In the genomic region with DNA sequence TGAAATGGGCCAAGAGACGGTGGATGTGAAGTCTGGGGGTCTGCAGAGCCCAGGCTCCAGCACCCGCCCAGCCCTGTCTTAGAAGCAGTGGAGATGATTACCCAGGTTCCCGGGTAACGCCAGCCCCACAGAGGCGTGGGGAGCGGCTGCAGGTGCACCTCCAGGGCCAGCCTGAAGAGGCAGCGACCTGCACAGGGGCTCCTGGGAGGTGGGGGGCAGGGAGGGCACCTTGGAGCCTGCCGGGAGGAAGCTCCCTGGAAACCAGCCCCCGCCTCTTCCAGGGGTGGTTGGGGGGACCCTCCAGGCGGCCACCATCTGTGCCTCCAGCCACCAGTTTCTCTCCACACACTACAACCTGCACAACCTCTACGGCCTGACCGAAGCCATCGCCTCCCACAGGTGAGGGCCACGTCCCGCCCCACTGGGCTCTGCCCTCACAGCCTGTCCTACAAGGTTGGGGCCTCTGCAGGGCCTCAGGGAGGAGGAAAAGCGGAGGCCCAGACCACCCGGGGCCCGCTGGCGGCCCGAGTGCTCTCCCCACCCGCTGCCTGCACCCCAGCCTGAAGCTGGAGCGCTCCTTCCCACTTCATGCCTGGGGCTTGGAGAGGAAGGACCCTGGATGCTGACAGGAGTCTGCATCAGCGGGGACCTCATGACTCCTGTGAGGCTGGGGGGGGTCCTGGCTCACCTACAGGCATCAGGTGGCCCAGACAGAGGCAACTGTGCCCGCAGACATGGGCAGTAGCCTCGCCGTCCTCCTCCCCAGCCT, we compare ENCODE assay signal across 21 cellular contexts. TPM values are rescaled to one million over a fixed set of nuclear protein-coding genes. Genes with fewer than 3 reads are reported as not detected.
A peak's percentile ranks its signal among the peaks of the same experiment; 100 is the strongest.
DNase-seq lines count a peak whose midpoint lies in the region; ATAC-seq and TF ChIP-seq lines count a peak whose summit lies in the region.
"Had no signal": no experiment of that assay in that cellular context is flagged by ENCODE, and none has a peak within 500 bp of the region (broad histone marks: within the 10 kb centered on the region; RNA-seq: fewer than 3 reads in every experiment).

No MANE protein-coding gene starts in this region.

- no peak for ATAC-seq in foreskin keratinocyte
- ATAC-seq: activated CD8-positive, alpha-beta T cell treated with anti-CD3 and anti-CD28 coated beads, Interleukin-2, amount 10 ng/mL, durations not matched to agents 7 days and 5 days; psoas muscle had no signal

- no peaks in the 10 kb centered on the region for H3K79me2 ChIP-seq in osteoblast (ENCODE audit: insufficient read depth, low read length)

- no peaks in the 10 kb centered on the region for H4K20me1 ChIP-seq in osteoblast (ENCODE audit: insufficient read depth, low read length)

- TF ChIP-seq CTCF in foreskin keratinocyte (conservative IDR thresholded peaks at IDR 0.05) (peak; percentile 3), osteoblast (IDR thresholded peaks at IDR 0.05; ENCODE audit: extremely low read depth, low read depth, low read length) (no peak)

- H3K27ac ChIP-seq in HUES6 (ENCODE audit: low read depth, low read length) (0 out of 2 replicates have a peak overlapping the region, but pooled peaks have one; percentile 53), foreskin keratinocyte (no peak overlapping the region), osteoblast (ENCODE audit: low read depth, low read length) (no peak overlapping the region)
- H3K27ac ChIP-seq: colonic mucosa, PC-9, psoas muscle, spleen had no signal

- H2AFZ ChIP-seq in osteoblast (ENCODE audit: low read length), result no peak overlapping the region
- H2AFZ ChIP-seq: PC-9 had no signal

- H3K9me3 ChIP-seq in HUES6 (ENCODE audit: control insufficient read depth, insufficient read depth, low read depth, low read length) (no peaks in the 10 kb centered on the region), osteoblast (ENCODE audit: low read depth, low read length) (no peaks in the 10 kb centered on the region)
- H3K9me3 ChIP-seq: colonic mucosa, psoas muscle had no signal

- no peaks in the 10 kb centered on the region for H3K27me3 ChIP-seq in HUES6 (ENCODE audit: control insufficient read depth, insufficient read depth, low read length)
- H3K27me3 ChIP-seq in foreskin keratinocyte, result peaks cover 10% of the 10 kb centered on the region
- H3K27me3 ChIP-seq in osteoblast (ENCODE audit: insufficient read depth, low read length), result no peaks in the 10 kb centered on the region
- H3K27me3 ChIP-seq: colonic mucosa, spleen had no signal

- peaks cover 25% of the 10 kb centered on the region for H3K36me3 ChIP-seq in HUES6 (ENCODE audit: control insufficient read depth, insufficient read depth, low read length)
- no peaks in the 10 kb centered on the region for H3K36me3 ChIP-seq in osteoblast (ENCODE audit: insufficient read depth, low read length)
- H3K36me3 ChIP-seq: colonic mucosa had no signal

- DNase-seq in D341Med (ENCODE audit: low spot score) (peak; percentile 65), foreskin keratinocyte (no peak), osteoblast (ENCODE audit: insufficient read length, low spot score, missing footprints) (peak; percentile 81), NCI-H1694 treated with DMSO at 0.1 percent for 48 hours (lab: John Stamatoyannopoulos, UW) (no peak), foreskin melanocyte (no peak), NK-92 (lab: John Stamatoyannopoulos, UW; ENCODE audit: unreplicated experiment) (no peak)
- DNase-seq: activated B cell treated with CpG ODN at 0.5 μM for 24 hours; activated CD8-positive, alpha-beta T cell treated with anti-CD3 and anti-CD28 coated beads, Interleukin-2, amount 10 ng/mL, durations not matched to agents 7 days and 5 days; colonic mucosa; COR-L47; GOT3; NCI-H146; NCI-H748 treated with DMSO at 0.1 percent for 48 hours; nephron progenitor cell; PC-9 had no signal

- no peak overlapping the region for H3K4me2 ChIP-seq in osteoblast (ENCODE audit: insufficient read depth, low read length)
- H3K4me2 ChIP-seq: PC-9 had no signal

- H3K4me1 ChIP-seq in HUES6 (ENCODE audit: control insufficient read depth, insufficient read depth, low read length) (peaks cover 10% of the 10 kb centered on the region), foreskin keratinocyte (peaks cover 8% of the 10 kb centered on the region), osteoblast (ENCODE audit: insufficient read depth, low read length) (no peaks in the 10 kb centered on the region)
- H3K4me1 ChIP-seq: colonic mucosa, psoas muscle had no signal

- H3K9ac ChIP-seq in HUES6 (ENCODE audit: low read length), result no peak overlapping the region

- H3K4me3 ChIP-seq in HUES6 (ENCODE audit: low read depth, low read length), result no peak overlapping the region
- no peak overlapping the region for H3K4me3 ChIP-seq in osteoblast (ENCODE audit: insufficient read depth, low read length)
- H3K4me3 ChIP-seq: colonic mucosa, PC-9, psoas muscle, spleen had no signal

RNA-seq across cellular contexts. Expression of gene GAA, which starts 10.5 kb away (rescaled TPM):
- total RNA-seq in foreskin keratinocyte (4.0 and 8.1 TPM in 2 replicates), osteoblast (76.7 and 91.3 TPM in 2 replicates)
- 4.0 and 8.0 TPM in 2 replicates for polyA plus RNA-seq in foreskin keratinocyte

RNA-seq across cellular contexts. Expression of gene EIF4A3, which starts 35.0 kb away (rescaled TPM):
- total RNA-seq in foreskin keratinocyte (104 and 105 TPM in 2 replicates), osteoblast (44.5 and 46.3 TPM in 2 replicates)
- polyA plus RNA-seq in foreskin keratinocyte, result 96.1 and 105 TPM in 2 replicates

RNA-seq across cellular contexts. Expression of gene CARD14, which starts 57.9 kb away (rescaled TPM):
- total RNA-seq in foreskin keratinocyte, result 0.04 and 0.24 TPM in 2 replicates
- 0.10 TPM in 2 replicates for polyA plus RNA-seq in foreskin keratinocyte
- total RNA-seq in osteoblast, result not detected in 2 replicates
- total RNA-seq: activated B cell treated with CpG ODN at 0.5 μM for 24 hours; activated CD8-positive, alpha-beta T cell treated with anti-CD3 and anti-CD28 coated beads, Interleukin-2, amount 10 ng/mL, durations not matched to agents 7 days and 5 days; MCF 10A; T-helper 2 cell treated with Interferon-gamma antibody and Interleukin-4, amounts not matched to agents 100 ng/mL and 5 ng/mL, for 36 hours had no signal
- polyA plus RNA-seq: fibroblast of lung had no signal

Comparison
In these comparisons a context has a peak if more than half of its experiments do, and no peak if none do; other contexts are left out.
1. DNase-seq: peak in D341Med (single experiment) and osteoblast (single experiment); none in foreskin keratinocyte (0 of 2), NCI-H1694 treated with DMSO at 0.1 percent for 48 hours (single experiment), foreskin melanocyte (single experiment) and NK-92 (single experiment).